ENCODE assay signal across 20 cellular contexts in genomic region chr6:130337534-130337933, GRCh38. TPM values are rescaled to one million over a fixed set of nuclear protein-coding genes. Genes with fewer than 3 reads are reported as not detected.
DNase-seq lines count a peak whose midpoint lies in the region; ATAC-seq, FAIRE-seq and TF ChIP-seq lines count a peak whose summit lies in the region.
"Had no signal": no experiment of that assay in that cellular context is flagged by ENCODE, and none has a peak within 500 bp of the region (broad histone marks: within the 10 kb centered on the region; RNA-seq: fewer than 3 reads in every experiment).

No MANE protein-coding gene starts in this region.

- no TSS peak for BruUV-seq in HepG2 (replicated peaks; lab: Mats Ljungman, UMichigan)

- no peaks in the 10 kb centered on the region for H3K4me1 Mint-ChIP-seq in progenitor cell of endocrine pancreas (ENCODE audit: low read depth)
- H3K4me1 Mint-ChIP-seq: CD14-positive monocyte; CD4-positive, alpha-beta memory T cell had no signal

- H3K36me3 ChIP-seq in HepG2 (replicated peaks in 1 of 2; ENCODE audit: control insufficient read depth in 1 of 2, insufficient read depth in 2 of 2, low read length in 2 of 2): no peaks in the 10 kb centered on the region
- no peaks in the 10 kb centered on the region for H3K36me3 ChIP-seq in small intestine (ENCODE audit: control insufficient read depth in 2 of 2, insufficient read depth in 2 of 2, low read length in 2 of 2)
- H3K36me3 ChIP-seq: BLaER1 had no signal

- H3K27me3 ChIP-seq in HepG2 (ENCODE audit: control insufficient read depth in 1 of 2, insufficient read depth in 2 of 2, low read length in 2 of 2) (no peaks in the 10 kb centered on the region), small intestine (ENCODE audit: control insufficient read depth in 2 of 2, insufficient read depth in 2 of 2, low read length in 2 of 2) (no peaks in the 10 kb centered on the region)
- H3K27me3 ChIP-seq: BLaER1 had no signal

- H3K79me2 ChIP-seq in HepG2 (ENCODE audit: insufficient read depth, low read length): no peaks in the 10 kb centered on the region

- no peaks in the 10 kb centered on the region for H3K27me3 Mint-ChIP-seq in progenitor cell of endocrine pancreas
- H3K27me3 Mint-ChIP-seq: CD4-positive, alpha-beta memory T cell had no signal

- POLR2A ChIA-PET in HepG2 (lab: Yijun Ruan, JAX): no interaction called here

- H3K36me3 Mint-ChIP-seq in progenitor cell of endocrine pancreas (ENCODE audit: insufficient read depth): no peaks in the 10 kb centered on the region
- H3K36me3 Mint-ChIP-seq: CD14-positive monocyte; CD4-positive, alpha-beta memory T cell had no signal

- no peaks in the 10 kb centered on the region for H3K9me3 Mint-ChIP-seq in progenitor cell of endocrine pancreas (ENCODE audit: low read depth)
- H3K9me3 Mint-ChIP-seq: HFFc6 had no signal

- TF ChIP-seq CTCF in AG09319 (IDR thresholded peaks at IDR 0.05; ENCODE audit: low read depth, low read length) (no peak), HepG2 (CRISPR knock-in tag; IDR thresholded peaks at IDR 0.05) (no peak), progenitor cell of endocrine pancreas (IDR thresholded peaks at IDR 0.05; ENCODE audit: unreplicated experiment) (no peak)

- in situ Hi-C loops in HepG2 (cut with HindIII; ENCODE audit: extremely low pct_ligation_motif_present, low pct_unique_long_range_greater_than_20kb): no loop called here

- H4K20me1 ChIP-seq in HepG2 (ENCODE audit: insufficient read depth, low read length): no peaks in the 10 kb centered on the region
- H4K20me1 ChIP-seq: BLaER1 had no signal

- H3K9me3 ChIP-seq in HepG2 (ENCODE audit: low read length): no peaks in the 10 kb centered on the region
- no peaks in the 10 kb centered on the region for H3K9me3 ChIP-seq in small intestine (ENCODE audit: control insufficient read depth, low read depth)
- H3K9me3 ChIP-seq: A549 had no signal

- FAIRE-seq in endometrium (lab: Jason Lieb, UNC) (peak; percentile 31), HepG2 (lab: Jason Lieb, UNC) (peak; percentile 23), small intestine (lab: Jason Lieb, UNC) (no peak)
- FAIRE-seq: A549, GM12878, H54 had no signal

- H3K9ac ChIP-seq in HepG2 (ENCODE audit: insufficient read depth, low read depth, low read length): no peak overlapping the region
- H3K9ac ChIP-seq: BLaER1, GM23248 had no signal

- no peak overlapping the region for H3K4me2 ChIP-seq in HepG2 (ENCODE audit: low read depth, low read length)
- H3K4me2 ChIP-seq: A549, BLaER1 had no signal

- WGBS in HepG2 (ENCODE audit: low lambda C conversion rate): 0% methylated on average over 3 of the region's 3 CpGs
- WGBS in small intestine, 3 donors: 12 to 50% (median 28%) methylated on average over 3 of the region's 3 CpGs

- CTCF ChIA-PET in HepG2 (lab: Yijun Ruan, JAX; ENCODE audit: low intra/inter-chr PET ratio, low total read pairs): no interaction called here

- no peak overlapping the region for H3K4me3 Mint-ChIP-seq in progenitor cell of endocrine pancreas (ENCODE audit: low read depth)
- H3K4me3 Mint-ChIP-seq: CD14-positive monocyte; CD4-positive, alpha-beta memory T cell; HFFc6 had no signal

- no peak for TF ChIP-seq EP300 in HepG2 (IDR thresholded peaks at IDR 0.05; ENCODE audit: low read depth in 2 of 2, low read length in 2 of 2)
- TF ChIP-seq EP300 in HepG2 (CRISPR knock-in tag; IDR thresholded peaks at IDR 0.05; ENCODE audit: borderline replicate concordance): no peak

- no peak overlapping the region for H3K27ac ChIP-seq in HepG2 (ENCODE audit: extremely low read length, insufficient read depth, low read length)
- H3K27ac ChIP-seq in small intestine (ENCODE audit: low read depth in 1 of 2, low read length in 1 of 2): no peak overlapping the region
- H3K27ac ChIP-seq: 22Rv1, A549, BLaER1, GM23248 had no signal

- intact Hi-C loops in HepG2 (cut with micrococcal nuclease; ENCODE audit: unreplicated experiment): no loop called here

- no peak for TF ChIP-seq POLR2A in HepG2 (IDR thresholded peaks at IDR 0.05; ENCODE audit: insufficient read depth in 1 of 2, low read depth in 2 of 2, low read length in 2 of 2)
- TF ChIP-seq POLR2A in GM18505 (IDR thresholded peaks at IDR 0.05; ENCODE audit: borderline replicate concordance, extremely low read depth, insufficient read depth, insufficient read length): no peak

- H2AFZ ChIP-seq in HepG2 (ENCODE audit: low read length): no peak overlapping the region
- H2AFZ ChIP-seq: GM23248 had no signal

- TF ChIP-seq RAD21 in HepG2 (CRISPR knock-in tag; IDR thresholded peaks at IDR 0.05): no peak

- DNase-seq in AG09319 (ENCODE audit: extremely low read depth, low read depth) (peak; percentile 4), HepG2 (ENCODE audit: low spot score) (peak; percentile 12), small intestine (peak; percentile 61), GOT3 (lab: John Stamatoyannopoulos, UW) (no peak), progenitor cell of endocrine pancreas (ENCODE audit: low spot score, unreplicated experiment) (no peak)
- DNase-seq: CD4-positive, alpha-beta memory T cell; DND-41; EL; GM23248; HCEC 1CT; HFFc6 had no signal

- H3K27ac Mint-ChIP-seq in progenitor cell of endocrine pancreas: no peak overlapping the region
- H3K27ac Mint-ChIP-seq: CD14-positive monocyte; CD4-positive, alpha-beta memory T cell; HFFc6 had no signal

- H3K4me1 ChIP-seq in HepG2 (ENCODE audit: insufficient read depth, low read length): no peaks in the 10 kb centered on the region
- no peaks in the 10 kb centered on the region for H3K4me1 ChIP-seq in small intestine (ENCODE audit: control insufficient read depth in 2 of 2, insufficient read depth in 1 of 2, low read depth in 1 of 2, low read length in 1 of 2)
- H3K4me1 ChIP-seq: A549, BLaER1 had no signal

- H3K4me3 ChIP-seq in HepG2 (replicated peaks in 1 of 3; ENCODE audit: insufficient read depth in 1 of 3, low read depth in 2 of 3, low read length in 3 of 3) (no peak overlapping the region), small intestine (ENCODE audit: low read depth in 1 of 2, low read length in 2 of 2) (no peak overlapping the region)
- H3K4me3 ChIP-seq: A549, BLaER1, GM12878, GM23248 had no signal

- ATAC-seq in HepG2 (no peak), GM18505 (IDR thresholded peaks at IDR 0.05; ENCODE audit: unreplicated experiment) (no peak)
- ATAC-seq: A549, GM12878 had no signal

TF ChIP-seq in HepG2, 621 proteins besides CTCF, POLR2A, EP300 and RAD21:
- peak; percentile 19; the same call in 1 of the 2 replicates for TF ChIP-seq HNF4A (CRISPR knock-in tag; IDR thresholded peaks at IDR 0.05)
- no peak for TF ChIP-seq NFYC (CRISPR knock-in tag; IDR thresholded peaks at IDR 0.05)
- TF ChIP-seq PPARG (CRISPR knock-in tag; conservative IDR thresholded peaks at IDR 0.05): peak; percentile 74; the same call in 1 of the 2 replicates
- TF ChIP-seq RXRB (CRISPR knock-in tag; IDR thresholded peaks at IDR 0.05; ENCODE audit: borderline replicate concordance): peak; percentile 40; the same call in 1 of the 2 replicates
- TF ChIP-seq SNAI1 (CRISPR knock-in tag; IDR thresholded peaks at IDR 0.05; ENCODE audit: borderline replicate concordance): no peak
- TF ChIP-seq DBP (CRISPR knock-in tag; IDR thresholded peaks at IDR 0.05; ENCODE audit: not compliant biosample characterization): no peak

RNA-seq across cellular contexts. Expression of gene TMEM200A, which starts 28.3 kb away (rescaled TPM):
- total RNA-seq in HepG2 (2016; rRNA removed; fragmentation: Illumina TruSeq; extraction: Trizol): not detected in 2 replicates
- not detected in 2 replicates for total RNA-seq in HepG2 (2016; cell fraction: cytosol; rRNA removed; fragmentation: Illumina TruSeq; extraction: Trizol; ENCODE audit: low read depth)
- 0.06 TPM in 1 of 2 replicates, not detected in the other for total RNA-seq in HepG2 (2016; cell fraction: insoluble cytoplasmic fraction; rRNA removed; fragmentation: Illumina TruSeq; extraction: Trizol)
- not detected in 2 replicates for total RNA-seq in HepG2 (2016; cell fraction: membrane; rRNA removed; fragmentation: Illumina TruSeq; extraction: Trizol)
- total RNA-seq in HepG2 (2016; cell fraction: nucleus; rRNA removed; fragmentation: Illumina TruSeq; extraction: Trizol): 0.12 TPM in 1 of 2 replicates, not detected in the other
- polyA plus RNA-seq in HepG2 (2011; rRNA removed): 0.34 and 0.55 TPM in 2 replicates
- 0.12 and 0.46 TPM in 2 replicates for polyA plus RNA-seq in HepG2 (2011; cell fraction: cytosol; rRNA removed)
- 0.13 and 0.23 TPM in 2 replicates for polyA plus RNA-seq in HepG2 (2011; cell fraction: nucleus; rRNA removed)
- not detected in 2 replicates for polyA plus RNA-seq in HepG2 (2012)
- not detected in 2 replicates for polyA plus RNA-seq in HepG2 (2016; cell fraction: cytosol; fragmentation: Illumina TruSeq; extraction: Trizol; ENCODE audit: low read depth)
- polyA plus RNA-seq in HepG2 (2016; cell fraction: insoluble cytoplasmic fraction; fragmentation: Illumina TruSeq; extraction: Trizol; ENCODE audit: low read depth): not detected in 2 replicates
- polyA plus RNA-seq in HepG2 (2016; cell fraction: membrane; fragmentation: Illumina TruSeq; extraction: Trizol; ENCODE audit: low read depth): not detected in 2 replicates
- not detected in 2 replicates for polyA plus RNA-seq in HepG2 (2016; cell fraction: nucleus; fragmentation: Illumina TruSeq; extraction: Trizol; ENCODE audit: insufficient read depth, low read depth)
- polyA minus RNA-seq in HepG2 (2011; rRNA and poly(A)+ RNA removed; ENCODE audit: low replicate concordance): 0.22 TPM in 1 of 2 replicates, not detected in the other
- polyA minus RNA-seq in HepG2 (2011; cell fraction: cytosol; rRNA and poly(A)+ RNA removed): 0.18 and 0.49 TPM in 2 replicates
- polyA minus RNA-seq in HepG2 (2011; cell fraction: nucleus; rRNA and poly(A)+ RNA removed): 0.90 and 1.5 TPM in 2 replicates
- polyA plus RNA-seq in small intestine: 1 to 10 TPM in 2 of 3 donors, under 1 TPM in 1; 0.45 to 6.5 (median 3.6) TPM
- total RNA-seq in progenitor cell of endocrine pancreas: 13.0 and 13.6 TPM in 2 replicates
- total RNA-seq: G401 had no signal
- polyA plus RNA-seq: CD14-positive monocyte had no signal

Comparison
In these comparisons a context has a peak if more than half of its experiments do, and no peak if none do; other contexts are left out.
1. DNase-seq: peak in AG09319 (single experiment), HepG2 (single experiment) and small intestine (single experiment); none in GOT3 (single experiment) and progenitor cell of endocrine pancreas (single experiment).
2. RNA of gene TMEM200A, which starts 28.3 kb away (total RNA-seq): 13.0 to 13.6 TPM in progenitor cell of endocrine pancreas; 0.06 to 0.12 TPM in HepG2; every median in the first group is over 10 times any median in the second.